Comparison of ENCODE assay signal across 9 cellular contexts in genomic region chr20:56343861-56344381, GRCh38. TPM values are rescaled to one million over a fixed set of nuclear protein-coding genes. Genes with fewer than 3 reads are reported as not detected.
DNase-seq lines count a peak whose midpoint lies in the region; ATAC-seq and TF ChIP-seq lines count a peak whose summit lies in the region.
"Had no signal": no experiment of that assay in that cellular context is flagged by ENCODE, and none has a peak within 500 bp of the region (broad histone marks: within the 10 kb centered on the region; RNA-seq: fewer than 3 reads in every experiment).

No MANE protein-coding gene starts in this region.

- H3K36me3 ChIP-seq in HCT116 (ENCODE audit: control insufficient read depth in 1 of 2, insufficient read depth in 2 of 2, low read length in 2 of 2) (no peaks in the 10 kb centered on the region), lung (ENCODE audit: control insufficient read depth in 2 of 2, insufficient read depth in 2 of 2, low read length in 2 of 2) (no peaks in the 10 kb centered on the region), testis (ENCODE audit: low read depth, missing control alignments) (no peaks in the 10 kb centered on the region)

- H3K4me1 ChIP-seq in HCT116 (ENCODE audit: control insufficient read depth in 1 of 2, insufficient read depth in 2 of 2, low read length in 2 of 2), result no peaks in the 10 kb centered on the region
- peaks cover 0 to 4% of the 10 kb centered on the region in 2 donors for H3K4me1 ChIP-seq in lung (ENCODE audit: control insufficient read depth in 2 of 2, insufficient read depth in 2 of 2, low read length in 2 of 2)
- no peaks in the 10 kb centered on the region for H3K4me1 ChIP-seq in testis

- 0 out of 2 replicates have a peak, but pooled peaks cover 9% of the 10 kb centered on the region for H3K27me3 ChIP-seq in HCT116 (ENCODE audit: insufficient read depth, low read length)
- H3K27me3 ChIP-seq in lung (ENCODE audit: control insufficient read depth, insufficient read depth), result no peaks in the 10 kb centered on the region
- no peaks in the 10 kb centered on the region for H3K27me3 ChIP-seq in testis

- CTCF ChIA-PET in HCT116 (lab: Charles Lee), result no interaction called here

- TF ChIP-seq CTCF in HCT116 (IDR thresholded peaks at IDR 0.05 in 2 of 3, conservative IDR thresholded peaks at IDR 0.05 in 1 of 3; ENCODE audit: borderline replicate concordance in 1 of 3, insufficient read depth in 1 of 3, low read depth in 2 of 3, low read length in 2 of 3) (peak; percentile 7 to 59 (median 53); a peak in 4 of 6 replicates), coronary artery (IDR thresholded peaks at IDR 0.05) (no peak), lung (IDR thresholded peaks at IDR 0.05; ENCODE audit: control extremely low read depth, extremely low read depth) (peak; percentile 29), testis (IDR thresholded peaks at IDR 0.05) (peak; percentile 44 to 71 (median 69))

- no TSS peak for BruUV-seq in HCT116 (replicated peaks; lab: Mats Ljungman, UMichigan)

- no peaks in the 10 kb centered on the region for H4K20me1 ChIP-seq in HCT116 (ENCODE audit: insufficient read depth)

- POLR2A ChIA-PET in HCT116 (lab: Charles Lee), result no interaction called here

- peak; percentile 75 for DNase-seq in ELR (ENCODE audit: low read depth)
- no peak for DNase-seq in HCT116 (ENCODE audit: low read depth, low spot score)
- no peak for DNase-seq in coronary artery (ENCODE audit: low spot score)
- no peak for DNase-seq in lung (ENCODE audit: low spot score)
- peak; percentile 77 for DNase-seq in testis
- DNase-seq in GOT3 (lab: John Stamatoyannopoulos, UW), result no peak
- DNase-seq: activated B cell treated with CpG ODN at 0.5 μM for 24 hours had no signal

- H3K9me2 ChIP-seq in HCT116 (ENCODE audit: insufficient read depth), result no peaks in the 10 kb centered on the region

- H3K4me2 ChIP-seq in HCT116 (ENCODE audit: low read length), result no peak overlapping the region

- H3K79me2 ChIP-seq in HCT116 (ENCODE audit: insufficient read depth, low read length), result no peaks in the 10 kb centered on the region

- 2 to 4% methylated on average over 41 of the region's 41 CpGs for WGBS in lung, 2 donors
- WGBS in testis, 2 donors, result 1 to 3% methylated on average over 19 to 41 of the region's 41 CpGs

- RAD21 ChIA-PET in HCT116 (lab: Charles Lee; ENCODE audit: low non-redundant PET in 1 of 2, low total read pairs in 2 of 2, uncharacterized antibody in 2 of 2, unreplicated experiment in 2 of 2), result no interaction called here

- TF ChIP-seq POLR2A in HCT116 (IDR thresholded peaks at IDR 0.05; ENCODE audit: borderline replicate concordance, extremely low read depth, insufficient read depth, insufficient read length) (no peak), testis (IDR thresholded peaks at IDR 0.05) (no peak)

- peak; percentile 38 for TF ChIP-seq RAD21 in HCT116 (IDR thresholded peaks at IDR 0.05; ENCODE audit: low read depth)

- H2AFZ ChIP-seq in HCT116 (ENCODE audit: low read depth, low read length, poor library complexity, severe bottlenecking), result no peak overlapping the region

- no peaks in the 10 kb centered on the region for H3K9me3 ChIP-seq in HCT116 (ENCODE audit: control insufficient read depth in 1 of 2, insufficient read depth in 1 of 2, low read depth in 1 of 2, low read length in 2 of 2)
- peaks cover 0 to 9% of the 10 kb centered on the region in 2 donors for H3K9me3 ChIP-seq in lung (ENCODE audit: control insufficient read depth in 2 of 2, insufficient read depth in 1 of 2, low read length in 1 of 2)
- H3K9me3 ChIP-seq in testis, result no peaks in the 10 kb centered on the region

- ATAC-seq in HCT116, result peak; percentile 42; the same call in 1 of the 2 replicates
- peak; percentile 95 for ATAC-seq in SK-N-SH treated with all-trans-retinoic acid at 6 μM for 48 hours
- ATAC-seq in lung (ENCODE audit: insufficient read depth, low FRiP score), result no peak
- no peak for ATAC-seq in HG03025 (IDR thresholded peaks at IDR 0.05; ENCODE audit: low FRiP score, unreplicated experiment)

- intact Hi-C loops in HCT116 (cut with micrococcal nuclease), result no loop called here
- intact Hi-C loops in testis (cut with DNase I; ENCODE audit: low total_unique reads), result no loop called here

- H3K27ac ChIP-seq in HCT116 (ENCODE audit: low read depth, low read length) (no peak overlapping the region), coronary artery (no peak overlapping the region), lung (ENCODE audit: low read depth in 1 of 2, low read length in 1 of 2) (no peak overlapping the region), testis (no peak overlapping the region)

- H3K4me3 ChIP-seq in HCT116 (replicated peaks in 1 of 2; ENCODE audit: low read depth in 1 of 2, low read length in 2 of 2), result no peak overlapping the region
- peak overlapping the region; percentile 28 for H3K4me3 ChIP-seq in coronary artery
- no peak overlapping the region for H3K4me3 ChIP-seq in lung
- peak overlapping the region; percentile 7 to 12 for H3K4me3 ChIP-seq in testis

- H3K9ac ChIP-seq in HCT116 (ENCODE audit: low read length), result no peak overlapping the region

TF ChIP-seq in HCT116, 20 proteins besides CTCF, POLR2A, EP300 and RAD21 (continues in another document):
- no peak for TF ChIP-seq SRF (IDR thresholded peaks at IDR 0.05; ENCODE audit: low read depth)
- TF ChIP-seq EGR1 (IDR thresholded peaks at IDR 0.05; ENCODE audit: low read depth), result no peak
- TF ChIP-seq SIN3A (IDR thresholded peaks at IDR 0.05; ENCODE audit: low read depth), result no peak
- no peak for TF ChIP-seq REST (IDR thresholded peaks at IDR 0.05; ENCODE audit: low read depth)

TF ChIP-seq in SK-N-SH treated with all-trans-retinoic acid at 6 μM for 48 hours, 23 proteins besides CTCF, POLR2A, EP300 and RAD21 (continues in another document):
- no peak for TF ChIP-seq BACH2 (CRISPR knock-in tag; IDR thresholded peaks at IDR 0.05; ENCODE audit: borderline replicate concordance)
- no peak for TF ChIP-seq RARB (CRISPR knock-in tag; IDR thresholded peaks at IDR 0.05)
- no peak for TF ChIP-seq ARNTL (CRISPR knock-in tag; IDR thresholded peaks at IDR 0.05; ENCODE audit: borderline replicate concordance, low read depth)
- no peak for TF ChIP-seq ZFP30 (CRISPR knock-in tag; IDR thresholded peaks at IDR 0.05)
- no peak for TF ChIP-seq OSR1 (CRISPR knock-in tag; IDR thresholded peaks at IDR 0.05)
- no peak for TF ChIP-seq SNAI2 (CRISPR knock-in tag; IDR thresholded peaks at IDR 0.05)
- no peak for TF ChIP-seq TSHZ2 (CRISPR knock-in tag; IDR thresholded peaks at IDR 0.05)
- no peak for TF ChIP-seq ZNF8 (CRISPR knock-in tag; IDR thresholded peaks at IDR 0.05)
- no peak for TF ChIP-seq PATZ1 (CRISPR knock-in tag; IDR thresholded peaks at IDR 0.05; ENCODE audit: borderline replicate concordance)
- TF ChIP-seq ISL1 (CRISPR knock-in tag; IDR thresholded peaks at IDR 0.05), result no peak

RNA-seq across cellular contexts. Expression of gene FAM210B, which starts 14.9 kb away (rescaled TPM):
- total RNA-seq in HCT116 (2021; ENCODE audit: unreplicated experiment) (12.0 TPM), lung (10 to 100 TPM; 27.3 to 41.7 TPM), testis (10 to 100 TPM; 26.7 to 33.9 TPM)
- 3.5 and 6.7 TPM in 2 replicates for polyA plus RNA-seq in HCT116 (2012)
- polyA plus RNA-seq in lung (10 to 100 TPM; 18.7 to 22.8 TPM), testis (ENCODE audit: insufficient read depth, low read depth, low replicate concordance) (29.5 TPM)

RNA-seq across cellular contexts. Expression of gene AURKA, which starts 48.1 kb away (rescaled TPM):
- total RNA-seq in HCT116 (2021; ENCODE audit: unreplicated experiment) (80.1 TPM), lung (1 to 10 TPM; 3.6 to 6.2 TPM), testis (10 to 100 TPM; 27.2 to 35.4 TPM)
- 57.9 and 80.2 TPM in 2 replicates for polyA plus RNA-seq in HCT116 (2012)
- polyA plus RNA-seq in lung (1 to 10 TPM; 1.5 to 2.7 TPM), testis (ENCODE audit: insufficient read depth, low read depth, low replicate concordance) (87.6 TPM)

RNA-seq across cellular contexts. Expression of gene CSTF1, which starts 48.5 kb away (rescaled TPM):
- 44.5 TPM for total RNA-seq in HCT116 (2021; ENCODE audit: unreplicated experiment)
- polyA plus RNA-seq in HCT116 (2012), result 42.6 and 47.6 TPM in 2 replicates
- 10 to 100 TPM; 23.5 to 36.1 TPM for total RNA-seq in lung
- 10 to 100 TPM in 1 of 2 donors, 1 to 10 TPM in 1; 6.4 to 14.7 TPM for polyA plus RNA-seq in lung
- 10 to 100 TPM; 41.8 to 53.3 TPM for total RNA-seq in testis
- 80.6 TPM for polyA plus RNA-seq in testis (ENCODE audit: insufficient read depth, low read depth, low replicate concordance)

Comparison
In these comparisons a context has a peak if more than half of its experiments do, and no peak if none do; other contexts are left out.
1. DNase-seq: peak in ELR (single experiment) and testis (single experiment); none in HCT116 (single experiment), coronary artery (single experiment), lung (single experiment) and GOT3 (single experiment).
2. ATAC-seq: peak in HCT116 (single experiment) and SK-N-SH treated with all-trans-retinoic acid at 6 μM for 48 hours (single experiment); none in lung (single experiment) and HG03025 (single experiment).
3. H3K4me3 ChIP-seq: peak in coronary artery (single experiment) and testis (2 of 2); none in HCT116 (0 of 2) and lung (single experiment).